Comparison of ENCODE assay signal across 14 cellular contexts in the genomic region with DNA sequence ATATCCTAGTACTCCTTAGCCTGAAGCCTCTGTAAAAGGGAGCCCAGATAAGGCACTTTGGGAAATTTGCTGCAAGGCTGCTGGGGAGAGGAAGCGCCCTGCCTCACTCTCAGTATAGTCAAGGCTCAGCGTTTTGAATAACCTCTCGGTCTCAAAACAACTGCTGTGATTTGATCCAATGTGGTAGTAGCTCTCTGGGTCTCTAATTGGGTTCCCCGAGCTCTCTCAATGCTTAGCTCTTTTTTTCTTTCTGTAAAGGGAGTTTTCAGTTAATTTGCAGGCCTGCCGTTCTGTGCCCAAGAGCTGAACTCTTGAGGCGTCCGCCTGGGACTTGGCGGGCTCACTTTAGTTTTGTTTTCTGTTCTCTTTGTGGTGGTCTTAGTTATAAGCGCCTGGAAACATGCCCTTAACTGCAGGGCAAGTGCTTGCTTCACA. TPM values are rescaled to one million over a fixed set of nuclear protein-coding genes. Genes with fewer than 3 reads are reported as not detected.
DNase-seq lines count a peak whose midpoint lies in the region; ATAC-seq and TF ChIP-seq lines count a peak whose summit lies in the region.
"Had no signal": no experiment of that assay in that cellular context is flagged by ENCODE, and none has a peak within 500 bp of the region (broad histone marks: within the 10 kb centered on the region; RNA-seq: fewer than 3 reads in every experiment).

No MANE protein-coding gene starts in this region.

- no peak overlapping the region for H2AK5ac ChIP-seq in mesenchymal stem cell (ENCODE audit: low read length, severe bottlenecking)

- no peak overlapping the region for H2BK5ac ChIP-seq in mesenchymal stem cell (ENCODE audit: low read depth, low read length, poor library complexity, severe bottlenecking)

- peak overlapping the region; percentile 13; the same call in 1 of the 2 replicates for H3K4me3 ChIP-seq in OCI-LY3 (ENCODE audit: low read length)
- peak overlapping the region; percentile 18 for H3K4me3 ChIP-seq in coronary artery
- H3K4me3 ChIP-seq in mesenchymal stem cell (ENCODE audit: insufficient read depth in 1 of 2, low read depth in 1 of 2, low read length in 2 of 2), result peak overlapping the region in 1 of 2 experiments; percentile 34
- H3K4me3 ChIP-seq: esophagus squamous epithelium, lung, smooth muscle cell had no signal

- H2AFZ ChIP-seq in OCI-LY3 (ENCODE audit: low read depth, low read length), result no peak overlapping the region
- H2AFZ ChIP-seq in mesenchymal stem cell (ENCODE audit: low read depth, low read length), result no peak overlapping the region

- DNase-seq in coronary artery (ENCODE audit: low spot score) (no peak), mesenchymal stem cell (no peak), NCI-H82 treated with DMSO at 0.1 percent for 48 hours (lab: John Stamatoyannopoulos, UW; ENCODE audit: unreplicated experiment) (no peak), NCI-H69 (lab: John Stamatoyannopoulos, UW) (no peak), SHP77 (lab: John Stamatoyannopoulos, UW) (no peak)
- DNase-seq: activated CD4-positive, alpha-beta T cell treated with anti-CD3 and anti-CD28 coated beads, Interleukin-2, amount 10 ng/mL, durations not matched to agents 24 days and 14 days; esophagus squamous epithelium; NCI-H510A had no signal

- WGBS in mesenchymal stem cell, result 83% methylated on average over 8 of the region's 9 CpGs

- no peaks in the 10 kb centered on the region for H3K79me2 ChIP-seq in OCI-LY3 (ENCODE audit: low read length)

- H4K91ac ChIP-seq in mesenchymal stem cell (ENCODE audit: low read length), result no peak overlapping the region

- H2BK12ac ChIP-seq in mesenchymal stem cell (ENCODE audit: low read length in 2 of 2), result no peak overlapping the region

- no peaks in the 10 kb centered on the region for H4K20me1 ChIP-seq in OCI-LY3 (ENCODE audit: insufficient read depth, low read length)

- no peak overlapping the region for H2BK15ac ChIP-seq in mesenchymal stem cell (ENCODE audit: low read depth, poor library complexity, severe bottlenecking)

- H3K9me3 ChIP-seq in OCI-LY3 (ENCODE audit: insufficient read depth, low read length), result no peaks in the 10 kb centered on the region
- no peaks in the 10 kb centered on the region for H3K9me3 ChIP-seq in mesenchymal stem cell (ENCODE audit: control insufficient read depth, low read length)
- H3K9me3 ChIP-seq: esophagus squamous epithelium had no signal

- H3K18ac ChIP-seq in mesenchymal stem cell (ENCODE audit: low read depth in 1 of 2, low read length in 2 of 2), result no peak overlapping the region

- no peak overlapping the region for H3K23ac ChIP-seq in mesenchymal stem cell (ENCODE audit: low read length in 2 of 2)

- H3K27me3 ChIP-seq in OCI-LY3 (ENCODE audit: low read depth, low read length) (no peaks in the 10 kb centered on the region), mesenchymal stem cell (ENCODE audit: control insufficient read depth in 1 of 2, insufficient read depth in 1 of 2, low read length in 2 of 2) (no peaks in the 10 kb centered on the region)
- H3K27me3 ChIP-seq: esophagus squamous epithelium had no signal

- no peak overlapping the region for H3K14ac ChIP-seq in mesenchymal stem cell (ENCODE audit: low read length in 2 of 2)

- H3K36me3 ChIP-seq in OCI-LY3 (replicated peaks; ENCODE audit: low read depth, low read length), result no peaks in the 10 kb centered on the region
- H3K36me3 ChIP-seq in mesenchymal stem cell (ENCODE audit: control insufficient read depth in 1 of 2, insufficient read depth in 2 of 2, low read depth in 1 of 2, low read length in 2 of 2), result no peaks in the 10 kb centered on the region
- H3K36me3 ChIP-seq: esophagus squamous epithelium had no signal

- H3K4me2 ChIP-seq in OCI-LY3 (ENCODE audit: low read length) (peak overlapping the region; percentile 9; the same call in 1 of the 2 replicates), mesenchymal stem cell (ENCODE audit: low read length, poor library complexity, severe bottlenecking) (no peak overlapping the region)
- H3K4me2 ChIP-seq: smooth muscle cell had no signal

- H3K79me1 ChIP-seq in mesenchymal stem cell (replicated peaks; ENCODE audit: low read length, poor library complexity, severe bottlenecking), result peaks cover 15% of the 10 kb centered on the region

- TF ChIP-seq CTCF in OCI-LY3 (IDR thresholded peaks at IDR 0.05; ENCODE audit: low read depth, low read length) (no peak), coronary artery (IDR thresholded peaks at IDR 0.05) (no peak)

- H3K9ac ChIP-seq in OCI-LY3 (ENCODE audit: low read length) (no peak overlapping the region), mesenchymal stem cell (ENCODE audit: low read length) (peak overlapping the region; percentile 61)

- ATAC-seq in HG03469 (IDR thresholded peaks at IDR 0.05; ENCODE audit: unreplicated experiment), result no peak
- ATAC-seq: activated naive CD4-positive, alpha-beta T cell treated with anti-CD3 and anti-CD28 coated beads, Interleukin-2, amount 50 U/mL, for 72 hours had no signal

- no peak overlapping the region for H3K4ac ChIP-seq in mesenchymal stem cell (ENCODE audit: low read depth in 1 of 2, low read length in 2 of 2)

- H4K8ac ChIP-seq in mesenchymal stem cell (ENCODE audit: low read length), result no peak overlapping the region

- H2BK120ac ChIP-seq in mesenchymal stem cell (ENCODE audit: low read depth, low read length), result no peak overlapping the region

- no peak overlapping the region for H3K27ac ChIP-seq in OCI-LY3 (ENCODE audit: low read length)
- H3K27ac ChIP-seq in coronary artery, result peak overlapping the region in 1 of 2 donors; percentile 26
- H3K27ac ChIP-seq in mesenchymal stem cell (ENCODE audit: low read length, poor library complexity, severe bottlenecking), result no peak overlapping the region
- H3K27ac ChIP-seq in temporal lobe (ENCODE audit: low read depth, low read length), result peak overlapping the region; percentile 69
- H3K27ac ChIP-seq: esophagus squamous epithelium had no signal

- H3K4me1 ChIP-seq in OCI-LY3 (ENCODE audit: low read length) (no peaks in the 10 kb centered on the region), mesenchymal stem cell (ENCODE audit: control insufficient read depth, insufficient read depth, low read depth, low read length) (peaks cover 6% of the 10 kb centered on the region)

RNA-seq across cellular contexts. Expression of gene ZHX3, which starts 41.2 kb away (rescaled TPM):
- 26.5 TPM for polyA plus RNA-seq in mesenchymal stem cell (2013, experiment 1 of 2)
- 23.3 TPM for polyA plus RNA-seq in mesenchymal stem cell (2013, experiment 2 of 2)
- total RNA-seq in temporal lobe, result 28.5 TPM
